26 cellular contexts compared by ENCODE assay signal in the genomic region with DNA sequence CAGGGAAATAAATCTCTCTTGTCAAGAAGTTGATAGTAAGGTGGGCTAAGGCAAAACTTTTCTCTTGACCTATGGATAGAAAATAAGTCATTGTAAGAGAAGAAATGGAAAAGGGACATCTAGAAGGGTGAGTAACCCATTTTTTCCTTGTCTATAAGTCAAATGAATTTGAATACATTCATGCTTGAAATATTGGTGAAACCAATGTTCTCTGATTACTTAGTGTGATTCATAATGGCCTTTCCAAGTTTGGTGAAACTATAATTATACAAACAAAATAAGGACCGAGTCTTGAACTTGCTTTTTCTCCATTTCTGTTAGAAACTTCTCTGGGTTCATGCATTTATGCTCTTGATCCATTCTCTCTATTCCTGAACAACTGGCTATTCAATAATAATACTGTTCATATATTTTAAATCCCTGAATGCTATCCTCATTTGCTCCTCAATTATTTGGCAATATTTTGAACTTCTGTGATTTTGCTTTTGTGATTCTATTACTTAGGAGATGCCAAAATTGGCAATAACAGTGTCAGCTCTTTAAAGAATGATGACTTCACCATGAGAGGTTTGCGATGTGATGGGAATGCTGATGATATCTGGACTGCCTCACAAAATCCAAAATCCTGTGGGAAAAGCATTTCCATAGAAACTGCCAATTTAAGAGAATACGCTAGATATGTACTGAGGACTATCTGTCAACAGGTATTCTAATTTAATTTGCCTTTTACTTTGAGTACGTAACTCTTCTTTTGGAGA. TPM values are rescaled to one million over a fixed set of nuclear protein-coding genes. Genes with fewer than 3 reads are reported as not detected.
A peak's percentile ranks its signal among the peaks of the same experiment; 100 is the strongest.
DNase-seq lines count a peak whose midpoint lies in the region; ATAC-seq, FAIRE-seq and TF ChIP-seq lines count a peak whose summit lies in the region.
"Had no signal": no experiment of that assay in that cellular context is flagged by ENCODE, and none has a peak within 500 bp of the region (broad histone marks: within the 10 kb centered on the region; RNA-seq: fewer than 3 reads in every experiment).

No MANE protein-coding gene starts in this region.

- TF ChIP-seq CTCF in bronchial epithelial cell (IDR thresholded peaks at IDR 0.05; ENCODE audit: insufficient read depth, low read length, severe bottlenecking) = no peak

- TF ChIP-seq POLR2A in GM18505 (IDR thresholded peaks at IDR 0.05; ENCODE audit: borderline replicate concordance, extremely low read depth, insufficient read depth, insufficient read length) = no peak

- DNase-seq in AG08395 (ENCODE audit: low spot score) (peak; percentile 10), HCEC 1CT (peak; percentile 62), bronchial epithelial cell (ENCODE audit: low read depth) (peak; percentile 46), iris pigment epithelial cell (ENCODE audit: low read depth) (peak; percentile 47), H7 (no peak), NCI-H1694 treated with DMSO at 0.1 percent for 48 hours (lab: John Stamatoyannopoulos, UW) (no peak)
- DNase-seq: 8988T; Calu3; CD8-positive, alpha-beta T cell; EL; KG1; MV-4-11; NCI-H1417; NCI-H1930; NCI-H2171; NCI-H446 treated with DMSO at 0.1 percent for 48 hours; NK-92 treated with Interleukin-12 subunit alpha and Interleukin-12 subunit beta, amount 100 ng/mL, for 24 hours had no signal

- FAIRE-seq in bronchial epithelial cell (lab: Jason Lieb, UNC) = no peak
- FAIRE-seq: GM12892, HepG2, RCC 7860 had no signal

- no peak for ATAC-seq in GM19023 (IDR thresholded peaks at IDR 0.05; ENCODE audit: unreplicated experiment)
- no peak for ATAC-seq in GM18505 (IDR thresholded peaks at IDR 0.05; ENCODE audit: unreplicated experiment)
- ATAC-seq: CD8-positive, alpha-beta T cell; HCT116; HepG2; Right ventricle myocardium inferior had no signal

- H3K4me3 ChIP-seq in bronchial epithelial cell (ENCODE audit: low read depth, low read length) (no peak overlapping the region), H7 (ENCODE audit: insufficient read depth, low read depth, low read length) (no peak overlapping the region)
- H3K4me3 ChIP-seq: BLaER1 had no signal

- H3K27me3 ChIP-seq in bronchial epithelial cell (ENCODE audit: control insufficient read depth, insufficient read depth, low read length) = no peaks in the 10 kb centered on the region
- H3K27me3 ChIP-seq in H7 (ENCODE audit: control insufficient read depth, insufficient read depth, low read length) = no peaks in the 10 kb centered on the region
- H3K27me3 ChIP-seq: BLaER1 had no signal

- H3K36me3 ChIP-seq in bronchial epithelial cell (ENCODE audit: control insufficient read depth, insufficient read depth, low read length) (no peaks in the 10 kb centered on the region), H7 (replicated peaks; ENCODE audit: control insufficient read depth, insufficient read depth, low read length) (no peaks in the 10 kb centered on the region; the same call in 1 of the 2 replicates)

RNA-seq across cellular contexts. Expression of a gene that starts 12.3 kb away (rescaled TPM):
- not detected in 2 replicates for total RNA-seq in bronchial epithelial cell
- 0.10 TPM in 1 of 2 replicates, not detected in the other for total RNA-seq in H7 (2014; rRNA removed; shearing (Covaris generic))
- total RNA-seq: Calu3; CD8-positive, alpha-beta T cell; HepG2; SK-MEL-5 had no signal

RNA-seq across cellular contexts. Expression of a gene that starts 42.9 kb away (rescaled TPM):
- total RNA-seq in bronchial epithelial cell = not detected in 2 replicates
- not detected in 2 replicates for total RNA-seq in H7 (2014; rRNA removed; shearing (Covaris generic))
- total RNA-seq: Calu3; CD8-positive, alpha-beta T cell; HepG2; SK-MEL-5 had no signal

RNA-seq across cellular contexts. Expression of a gene that starts 55.6 kb away (rescaled TPM):
- total RNA-seq in bronchial epithelial cell = 56.9 and 64.5 TPM in 2 replicates
- 0.21 TPM in 1 of 2 replicates, not detected in the other for total RNA-seq in H7 (2014; rRNA removed; shearing (Covaris generic))
- total RNA-seq: CD8-positive, alpha-beta T cell; HepG2; Right ventricle myocardium inferior; SK-MEL-5 had no signal

Comparison
In these comparisons a context has a peak if more than half of its experiments do, and no peak if none do; other contexts are left out.
1. DNase-seq: peak in AG08395 (single experiment), HCEC 1CT (single experiment), bronchial epithelial cell (single experiment) and iris pigment epithelial cell (single experiment); none in H7 (single experiment) and NCI-H1694 treated with DMSO at 0.1 percent for 48 hours (single experiment).
2. RNA of a gene that starts 55.6 kb away (total RNA-seq): 56.9 to 64.5 TPM in bronchial epithelial cell; 0.21 TPM in H7; every median in the first group is over 10 times any median in the second.